In genomic region chr11:8105133-8105532, GRCh38 we compare ENCODE assay signal across 33 cellular contexts. TPM values are rescaled to one million over a fixed set of nuclear protein-coding genes. Genes with fewer than 3 reads are reported as not detected.
"Had no signal": no experiment of that assay in that cellular context is flagged by ENCODE, and none has a peak within 500 bp of the region (broad histone marks: within the 10 kb centered on the region; RNA-seq: fewer than 3 reads in every experiment).

No MANE protein-coding gene starts in this region.

- H3K27me3 Mint-ChIP-seq: activated B cell treated with CpG ODN at 0.5 μM for 24 hours; activated CD4-positive, alpha-beta memory T cell treated with anti-CD3 and anti-CD28 coated beads for 36 hours; activated CD4-positive, alpha-beta T cell treated with anti-CD3 and anti-CD28 coated beads, Interleukin-2, amount 10 ng/mL, durations not matched to agents 24 days and 14 days; activated CD8-positive, alpha-beta T cell treated with anti-CD3 and anti-CD28 coated beads for 36 hours; activated naive CD8-positive, alpha-beta T cell treated with anti-CD3 and anti-CD28 coated beads for 36 hours; activated T-helper 17 cell treated with anti-CD3 and anti-CD28 coated beads, Interleukin-2, amount 50 U/mL, for 72 hours; brain; central memory CD8-positive, alpha-beta T cell; T-cell had no signal

- H3K9me3 Mint-ChIP-seq: activated B cell treated with CpG ODN at 0.5 μM for 24 hours; activated CD4-positive, alpha-beta memory T cell treated with anti-CD3 and anti-CD28 coated beads for 36 hours; activated CD4-positive, alpha-beta T cell treated with anti-CD3 and anti-CD28 coated beads, Interleukin-2, amount 10 ng/mL, durations not matched to agents 24 days and 14 days; activated CD8-positive, alpha-beta T cell treated with anti-CD3 and anti-CD28 coated beads for 36 hours; activated naive CD4-positive, alpha-beta T cell treated with anti-CD3 and anti-CD28 coated beads for 36 hours; activated naive CD4-positive, alpha-beta T cell treated with anti-CD3 and anti-CD28 coated beads, Interleukin-2, amount 50 U/mL, for 72 hours; activated naive CD8-positive, alpha-beta T cell treated with anti-CD3 and anti-CD28 coated beads for 36 hours; activated T-cell treated with anti-CD3 and anti-CD28 coated beads, Interleukin-2, amount 50 U/mL, for 4 hours; activated T-cell treated with anti-CD3 and anti-CD28 coated beads, Interleukin-2, amount 50 U/mL, for 72 hours; activated T-helper 1 cell treated with anti-CD3 and anti-CD28 coated beads, Interleukin-12 subunit alpha, Interleukin-12 subunit beta, Interleukin-2, Interleukin-4 antibody, amounts not matched to agents 30 ng/mL and 10 ng/mL and 1 ng/mL, durations not matched to agents 14 hours and 24 hours and 36 hours; activated T-helper 17 cell treated with anti-CD3 and anti-CD28 coated beads, Interleukin-2, amount 50 U/mL, for 72 hours; brain; central memory CD8-positive, alpha-beta T cell; T-cell; T-helper 2 cell treated with Interferon-gamma antibody and Interleukin-4, amounts not matched to agents 5 μg/mL and 100 μg/mL, for 36 hours had no signal

- H3K4me3 Mint-ChIP-seq: activated B cell treated with CpG ODN at 0.5 μM for 24 hours; activated CD4-positive, alpha-beta memory T cell treated with anti-CD3 and anti-CD28 coated beads for 36 hours; activated CD4-positive, alpha-beta T cell treated with anti-CD3 and anti-CD28 coated beads, Interleukin-2, amount 10 ng/mL, durations not matched to agents 24 days and 14 days; activated CD8-positive, alpha-beta T cell treated with anti-CD3 and anti-CD28 coated beads for 36 hours; activated naive CD4-positive, alpha-beta T cell treated with anti-CD3 and anti-CD28 coated beads for 36 hours; activated naive CD8-positive, alpha-beta T cell treated with anti-CD3 and anti-CD28 coated beads for 36 hours; activated T-cell treated with anti-CD3 and anti-CD28 coated beads, Interleukin-2, amount 50 U/mL, for 4 hours; activated T-cell treated with anti-CD3 and anti-CD28 coated beads, Interleukin-2, amount 50 U/mL, for 72 hours; activated T-helper 1 cell treated with anti-CD3 and anti-CD28 coated beads, Interleukin-12 subunit alpha, Interleukin-12 subunit beta, Interleukin-2, Interleukin-4 antibody, amounts not matched to agents 30 ng/mL and 10 ng/mL and 1 ng/mL, durations not matched to agents 14 hours and 24 hours and 36 hours; activated T-helper 17 cell treated with anti-CD3 and anti-CD28 coated beads, Interleukin-2, amount 50 U/mL, for 72 hours; brain; central memory CD8-positive, alpha-beta T cell; T-cell; T-helper 2 cell treated with Interferon-gamma antibody and Interleukin-4, amounts not matched to agents 5 μg/mL and 100 μg/mL, for 36 hours had no signal

- H3K27ac Mint-ChIP-seq: activated B cell treated with CpG ODN at 0.5 μM for 24 hours; activated CD4-positive, alpha-beta memory T cell treated with anti-CD3 and anti-CD28 coated beads for 36 hours; activated CD4-positive, alpha-beta T cell treated with anti-CD3 and anti-CD28 coated beads, Interleukin-2, amount 10 ng/mL, durations not matched to agents 24 days and 14 days; activated CD8-positive, alpha-beta T cell treated with anti-CD3 and anti-CD28 coated beads for 36 hours; activated naive CD4-positive, alpha-beta T cell treated with anti-CD3 and anti-CD28 coated beads for 36 hours; activated naive CD8-positive, alpha-beta T cell treated with anti-CD3 and anti-CD28 coated beads for 36 hours; activated T-cell treated with anti-CD3 and anti-CD28 coated beads, Interleukin-2, amount 50 U/mL, for 72 hours; activated T-helper 1 cell treated with anti-CD3 and anti-CD28 coated beads, Interleukin-12 subunit alpha, Interleukin-12 subunit beta, Interleukin-2, Interleukin-4 antibody, amounts not matched to agents 30 ng/mL and 10 ng/mL and 1 ng/mL, durations not matched to agents 14 hours and 24 hours and 36 hours; activated T-helper 17 cell treated with anti-CD3 and anti-CD28 coated beads, Interleukin-2, amount 50 U/mL, for 72 hours; T-cell; T-helper 2 cell treated with Interferon-gamma antibody and Interleukin-4, amounts not matched to agents 5 μg/mL and 100 μg/mL, for 36 hours had no signal

- H3K4me1 ChIP-seq: ascending aorta had no signal

- H3K4me3 ChIP-seq: ascending aorta, cardiac muscle cell had no signal

- H3K36me3 Mint-ChIP-seq: activated CD4-positive, alpha-beta memory T cell treated with anti-CD3 and anti-CD28 coated beads for 36 hours; activated naive CD4-positive, alpha-beta T cell treated with anti-CD3 and anti-CD28 coated beads, Interleukin-2, amount 50 U/mL, for 72 hours; activated naive CD8-positive, alpha-beta T cell treated with anti-CD3 and anti-CD28 coated beads for 36 hours had no signal

- H3K9me3 ChIP-seq: ascending aorta had no signal

- H3K4me1 Mint-ChIP-seq: activated B cell treated with CpG ODN at 0.5 μM for 24 hours; activated CD4-positive, alpha-beta T cell treated with anti-CD3 and anti-CD28 coated beads, Interleukin-2, amount 10 ng/mL, durations not matched to agents 24 days and 14 days; activated naive CD8-positive, alpha-beta T cell treated with anti-CD3 and anti-CD28 coated beads for 36 hours; activated T-helper 17 cell treated with anti-CD3 and anti-CD28 coated beads, Interleukin-2, amount 50 U/mL, for 72 hours; central memory CD8-positive, alpha-beta T cell; T-cell had no signal

- H3K27ac ChIP-seq: ascending aorta, cardiac muscle cell had no signal

- H3K27me3 ChIP-seq: ascending aorta, cardiac muscle cell had no signal

- DNase-seq: activated B cell treated with CpG ODN at 0.5 μM for 24 hours; activated CD4-positive, alpha-beta memory T cell treated with anti-CD3 and anti-CD28 coated beads for 36 hours; activated CD4-positive, alpha-beta T cell treated with anti-CD3 and anti-CD28 coated beads for 4 hours; activated CD4-positive, alpha-beta T cell treated with anti-CD3 and anti-CD28 coated beads, Interleukin-2, amount 10 ng/mL, durations not matched to agents 24 days and 14 days; activated CD4-positive, alpha-beta T cell treated with anti-CD3 and anti-CD28 coated beads, Interleukin-2, amount 50 U/mL, for 1 hour; activated CD4-positive, alpha-beta T cell treated with anti-CD3 and anti-CD28 coated beads, Interleukin-2, amount 50 U/mL, for 4 hours; activated CD4-positive, CD25-positive, alpha-beta regulatory T cell treated with anti-CD3 and anti-CD28 coated beads, Interleukin-2, amount 50 U/mL, for 72 hours; activated CD8-positive, alpha-beta memory T cell treated with anti-CD3 and anti-CD28 coated beads, Interleukin-2, amount 50 U/mL, for 4 hours; activated CD8-positive, alpha-beta T cell treated with anti-CD3 and anti-CD28 coated beads for 36 hours; activated effector memory CD4-positive, alpha-beta T cell treated with anti-CD3 and anti-CD28 coated beads, Interleukin-2, amount 50 U/mL, for 16 hours; activated gamma-delta T cell treated with Interleukin-2 at 50 U/mL for 16 hours; activated naive CD4-positive, alpha-beta T cell; activated naive CD4-positive, alpha-beta T cell treated with anti-CD3 and anti-CD28 coated beads for 36 hours; activated naive CD4-positive, alpha-beta T cell treated with anti-CD3 and anti-CD28 coated beads, Interleukin-2, amount 50 U/mL, for 16 hours; activated naive CD8-positive, alpha-beta T cell treated with anti-CD3 and anti-CD28 coated beads for 36 hours; activated T-cell treated with anti-CD3 and anti-CD28 coated beads for 4 hours; activated T-cell treated with anti-CD3 and anti-CD28 coated beads, Interleukin-2, amount 50 U/mL, for 1 hour; activated T-cell treated with anti-CD3 and anti-CD28 coated beads, Interleukin-2, amount 50 U/mL, for 4 hours; activated T-cell treated with anti-CD3 and anti-CD28 coated beads, Interleukin-2, amount 50 U/mL, for 72 hours; amygdala; anterior cingulate cortex; caudate nucleus; T-cell; T-helper 2 cell; T-helper 9 cell had no signal

- ATAC-seq: activated CD8-positive, alpha-beta T cell treated with anti-CD3 and anti-CD28 coated beads for 36 hours; activated naive CD4-positive, alpha-beta T cell treated with anti-CD3 and anti-CD28 coated beads, Interleukin-2, amount 50 U/mL, for 72 hours; activated T-cell treated with anti-CD3 and anti-CD28 coated beads, Interleukin-2, amount 50 U/mL, for 4 hours; activated T-cell treated with anti-CD3 and anti-CD28 coated beads, Interleukin-2, amount 50 U/mL, for 72 hours; activated T-helper 17 cell treated with anti-CD3 and anti-CD28 coated beads, Interleukin-2, amount 50 U/mL, for 72 hours; T-cell had no signal

RNA-seq across cellular contexts. Expression of gene TUB, which starts 24.1 kb away (rescaled TPM):
- total RNA-seq: activated B cell treated with CpG ODN at 0.5 μM for 24 hours had no signal
